ENCODE assay signal across 18 cellular contexts in the genomic region with DNA sequence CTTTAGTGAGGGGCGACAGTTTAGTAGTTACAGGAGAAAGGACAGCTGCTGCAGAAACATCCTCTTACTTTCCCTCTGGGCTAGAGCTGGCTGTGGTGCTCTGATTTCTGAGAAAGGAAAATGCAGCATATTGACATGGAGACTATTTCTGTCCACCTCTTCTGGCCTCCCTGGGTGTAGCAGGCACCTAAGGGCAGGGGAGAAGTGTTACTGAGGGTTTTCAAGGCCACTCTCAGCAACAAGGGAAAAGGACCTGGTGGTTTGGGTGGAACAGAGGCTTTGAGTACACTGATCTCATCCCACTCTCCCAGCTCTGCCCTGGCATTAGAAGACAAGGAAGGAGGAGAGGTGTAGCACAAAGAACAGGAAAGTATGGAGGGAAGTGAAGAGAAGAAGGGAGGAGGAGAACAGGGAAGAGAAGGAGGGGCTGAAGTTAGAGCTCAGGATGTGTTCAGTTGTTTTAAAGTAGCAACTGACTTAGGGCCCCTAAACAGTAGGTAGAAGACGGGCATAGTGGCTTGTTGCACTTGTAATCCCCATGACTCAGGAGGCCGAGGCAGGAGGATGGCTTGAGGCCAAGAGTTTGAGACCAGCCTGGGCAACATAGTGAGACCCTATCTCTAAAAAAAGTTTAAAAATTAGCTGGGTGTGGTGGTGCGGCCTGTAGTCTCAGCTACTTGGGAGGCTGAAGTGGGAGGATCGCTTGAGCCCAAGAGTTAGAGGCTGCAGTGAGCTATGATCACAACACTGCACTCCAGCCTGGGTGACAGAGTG. TPM values are rescaled to one million over a fixed set of nuclear protein-coding genes. Genes with fewer than 3 reads are reported as not detected.
A peak's percentile ranks its signal among the peaks of the same experiment; 100 is the strongest.
DNase-seq lines count a peak whose midpoint lies in the region; ATAC-seq lines count a peak whose summit lies in the region.
"Had no signal": no experiment of that assay in that cellular context is flagged by ENCODE, and none has a peak within 500 bp of the region (broad histone marks: within the 10 kb centered on the region; RNA-seq: fewer than 3 reads in every experiment).

No MANE protein-coding gene starts in this region.

- peak overlapping the region in 1 of 2 donors; percentile 29 for H3K9ac ChIP-seq in stomach smooth muscle (ENCODE audit: low read length in 2 of 2)

- peak overlapping the region; percentile 30 for H3K27ac Mint-ChIP-seq in T-helper 17 cell
- H3K27ac Mint-ChIP-seq: activated B cell treated with CpG ODN at 0.5 μM for 24 hours, natural killer cell had no signal

- WGBS in right cardiac atrium, result 91% methylated on average over 5 of the region's 5 CpGs

- H3K36me3 ChIP-seq in stomach smooth muscle (ENCODE audit: control insufficient read depth in 2 of 2, insufficient read depth in 2 of 2, low read length in 2 of 2), result no peaks in the 10 kb centered on the region

- peaks cover 20% of the 10 kb centered on the region for H3K4me1 ChIP-seq in right cardiac atrium (ENCODE audit: control insufficient read depth, insufficient read depth, low read length)
- H3K4me1 ChIP-seq in stomach smooth muscle (ENCODE audit: control insufficient read depth, insufficient read depth, low read length), result peaks cover 33% of the 10 kb centered on the region

- H3K27ac ChIP-seq in right cardiac atrium (ENCODE audit: low read length), result peak overlapping the region; percentile 68
- peak overlapping the region; percentile 41 for H3K27ac ChIP-seq in stomach smooth muscle (ENCODE audit: low read length)

- peaks cover 3% of the 10 kb centered on the region for H3K9me3 ChIP-seq in T-helper 17 cell (ENCODE audit: control insufficient read depth, low read length, poor library complexity, severe bottlenecking)
- H3K9me3 ChIP-seq in right cardiac atrium (ENCODE audit: control insufficient read depth, low read length), result no peaks in the 10 kb centered on the region
- no peaks in the 10 kb centered on the region for H3K9me3 ChIP-seq in stomach smooth muscle (ENCODE audit: control insufficient read depth in 2 of 2, low read length in 2 of 2)

- ATAC-seq in T-helper 17 cell, result no peak
- ATAC-seq in right cardiac atrium, result no peak
- ATAC-seq in GM19324 (IDR thresholded peaks at IDR 0.05; ENCODE audit: low FRiP score, unreplicated experiment), result no peak
- ATAC-seq in GM21717 (IDR thresholded peaks at IDR 0.05; ENCODE audit: unreplicated experiment), result no peak
- no peak for ATAC-seq in GM21515 (IDR thresholded peaks at IDR 0.05; ENCODE audit: unreplicated experiment)
- ATAC-seq: natural killer cell had no signal

- peaks cover 2% of the 10 kb centered on the region for H3K36me3 Mint-ChIP-seq in T-helper 17 cell (ENCODE audit: low read depth)
- H3K36me3 Mint-ChIP-seq: natural killer cell had no signal

- H3K27me3 ChIP-seq in right cardiac atrium (ENCODE audit: control insufficient read depth, insufficient read depth) (no peaks in the 10 kb centered on the region), stomach smooth muscle (ENCODE audit: control insufficient read depth in 1 of 2, insufficient read depth in 2 of 2, low read length in 2 of 2) (no peaks in the 10 kb centered on the region)

- peaks cover 2% of the 10 kb centered on the region for H3K27me3 Mint-ChIP-seq in T-helper 17 cell
- H3K27me3 Mint-ChIP-seq: activated B cell treated with CpG ODN at 0.5 μM for 24 hours had no signal

- intact Hi-C loops in right cardiac atrium (cut with DNase I), result no loop called here

- peaks cover 16% of the 10 kb centered on the region for H3K4me1 Mint-ChIP-seq in T-helper 17 cell
- H3K4me1 Mint-ChIP-seq: activated B cell treated with CpG ODN at 0.5 μM for 24 hours, natural killer cell had no signal

- DNase-seq in DMS53 (lab: John Stamatoyannopoulos, UW) (peak; percentile 56), DMS53 treated with DMSO at 0.1 percent for 48 hours (lab: John Stamatoyannopoulos, UW; ENCODE audit: unreplicated experiment) (no peak), T-helper 17 cell (no peak), right cardiac atrium (no peak)
- DNase-seq: 8988T; activated B cell treated with CpG ODN at 0.5 μM for 24 hours; CD8-positive, alpha-beta memory T cell; effector CD4-positive, alpha-beta T cell; foreskin fibroblast; natural killer cell; NCI-H146; NK-92 treated with Interleukin-12 subunit alpha and Interleukin-12 subunit beta, amount 100 ng/mL, for 24 hours; small intestine; substantia nigra had no signal

- H3K4me3 ChIP-seq in right cardiac atrium (ENCODE audit: low read length), result no peak overlapping the region
- H3K4me3 ChIP-seq in stomach smooth muscle (ENCODE audit: low read length in 2 of 2), result no peak overlapping the region

- H3K4me3 Mint-ChIP-seq in T-helper 17 cell, result no peak overlapping the region
- H3K4me3 Mint-ChIP-seq: activated B cell treated with CpG ODN at 0.5 μM for 24 hours; CD8-positive, alpha-beta memory T cell; natural killer cell had no signal

RNA-seq across cellular contexts. Expression of gene CTDSP2, which starts 40.2 kb away (rescaled TPM):
- total RNA-seq in T-helper 17 cell (100 to 1,000 TPM; 114 to 132 TPM), right cardiac atrium (100 to 1,000 TPM in 2 of 4 donors, 10 to 100 TPM in 2; 94.3 to 116 (median 103) TPM)
- 41.7 TPM for polyA plus RNA-seq in right cardiac atrium

RNA-seq across cellular contexts. Expression of gene ATP23, which starts 54.6 kb away (rescaled TPM):
- 1 to 10 TPM; 4.3 to 6.4 TPM for total RNA-seq in T-helper 17 cell
- 10 to 100 TPM in 2 of 4 donors, 1 to 10 TPM in 2; 6.4 to 11.9 (median 8.4) TPM for total RNA-seq in right cardiac atrium
- 14.3 TPM for polyA plus RNA-seq in right cardiac atrium
